In genomic region chr22:37229805-37230672, GRCh38 we compare ENCODE assay signal across 9 cellular contexts. TPM values are rescaled to one million over a fixed set of nuclear protein-coding genes. Genes with fewer than 3 reads are reported as not detected.
DNase-seq lines count a peak whose midpoint lies in the region; ATAC-seq, FAIRE-seq and TF ChIP-seq lines count a peak whose summit lies in the region.
"Had no signal": no experiment of that assay in that cellular context is flagged by ENCODE, and none has a peak within 500 bp of the region (broad histone marks: within the 10 kb centered on the region; RNA-seq: fewer than 3 reads in every experiment).

No MANE protein-coding gene starts in this region.

- no peak overlapping the region for H3K27ac Mint-ChIP-seq in WTC11

- H3K27ac ChIP-seq in spleen: peak overlapping the region; percentile 85 to 99 (median 94)
- H3K27ac ChIP-seq: cardiac muscle cell had no signal

- WGBS in spleen, 5 donors: 4 to 22% (median 11%) methylated on average over 3 to 8 of the region's 8 CpGs

- DNase-seq in GM19239 (ENCODE audit: insufficient read length, low spot score): peak; percentile 83
- DNase-seq in Kasumi-1 (lab: John Stamatoyannopoulos, UW): peak; percentile 86 to 90
- DNase-seq in activated CD4-positive, alpha-beta T cell treated with anti-CD3 and anti-CD28 coated beads for 4 hours: peak; percentile 90 to 93
- peak; percentile 90 for DNase-seq in effector CD4-positive, alpha-beta T cell
- DNase-seq in spleen: peak; percentile 97
- no peak for DNase-seq in LoVo (ENCODE audit: low spot score)
- DNase-seq in WTC11 (ENCODE audit: low spot score): no peak
- DNase-seq in anterior cingulate cortex (lab: John Stamatoyannopoulos, UW): no peak

- intact Hi-C loops in spleen (cut with DNase I; ENCODE audit: low total_unique reads): no loop called here

- FAIRE-seq in GM19239 (lab: Jason Lieb, UNC): no peak

- peaks cover 0 to 8% (median 0%) of the 10 kb centered on the region in 7 donors for H3K27me3 ChIP-seq in spleen (replicated peaks in 1 of 7)
- H3K27me3 ChIP-seq: cardiac muscle cell had no signal

- no peak for TF ChIP-seq POLR2A in spleen (IDR thresholded peaks at IDR 0.05)

- peaks cover 38 to 94% (median 88%) of the 10 kb centered on the region in 6 donors for H3K4me1 ChIP-seq in spleen

- no peak overlapping the region for H3K4me3 Mint-ChIP-seq in WTC11

- H3K27me3 Mint-ChIP-seq in WTC11 (ENCODE audit: low read depth): no peaks in the 10 kb centered on the region

- CTCF ChIA-PET in WTC11 (lab: Charles Lee): interaction anchor here (0.6 to 1.7 kb wide), 6 partner anchors 8 to 63 kb away, joined by 3 to 15 read pairs (median 4); no protein-coding TSS in a partner anchor

- TF ChIP-seq CTCF in spleen (IDR thresholded peaks at IDR 0.05 in 8 of 11, conservative IDR thresholded peaks at IDR 0.05 in 3 of 11) (peak in 2 of 11 experiments; percentile 18 to 23), WTC11 (IDR thresholded peaks at IDR 0.05) (no peak)

- ATAC-seq in WTC11: no peak

- H3K36me3 Mint-ChIP-seq in WTC11: no peaks in the 10 kb centered on the region

- peaks cover 3% of the 10 kb centered on the region; the same call in 1 of the 2 replicates for H3K4me1 Mint-ChIP-seq in WTC11

- no peaks in the 10 kb centered on the region for H3K9me3 Mint-ChIP-seq in WTC11

- no peaks in the 10 kb centered on the region for H3K9me3 ChIP-seq in spleen

- peaks cover 0 to 91% (median 52%) of the 10 kb centered on the region in 6 donors for H3K36me3 ChIP-seq in spleen
- H3K36me3 ChIP-seq: cardiac muscle cell had no signal

- POLR2A ChIA-PET in WTC11 (lab: Charles Lee): no interaction called here

- H3K4me3 ChIP-seq in spleen: peak overlapping the region in 2 of 8 donors; percentile 6 to 52
- H3K4me3 ChIP-seq: cardiac muscle cell had no signal

TF ChIP-seq in WTC11, 78 proteins besides CTCF, POLR2A, EP300 and RAD21:
- TF ChIP-seq ZMAT4 (CRISPR knock-in tag; IDR thresholded peaks at IDR 0.05) (no peak), USF1 (CRISPR knock-in tag; IDR thresholded peaks at IDR 0.05) (no peak)

RNA-seq across cellular contexts. Expression of gene RAC2, which starts 14.0 kb away (rescaled TPM):
- total RNA-seq in spleen (100 to 1,000 TPM; 270 to 493 (median 363) TPM), WTC11 (2021) (3.6 to 4.9 TPM (median 4.9 TPM) in 3 replicates)
- polyA plus RNA-seq in spleen: 100 to 1,000 TPM; 389 to 421 (median 410) TPM

RNA-seq across cellular contexts. Expression of gene SSTR3, which starts 17.8 kb away (rescaled TPM):
- total RNA-seq in spleen (1 to 10 TPM in 3 of 7 donors, under 1 TPM in 4; 0.56 to 2.0 (median 0.95) TPM), WTC11 (2021) (0.21 to 0.25 TPM (median 0.22 TPM) in 3 replicates)
- polyA plus RNA-seq in spleen: 1 to 10 TPM; 1.2 to 2.0 (median 1.5) TPM
- polyA plus RNA-seq: cardiac muscle cell had no signal

RNA-seq across cellular contexts. Expression of gene C1QTNF6, which starts 42.0 kb away (rescaled TPM):
- total RNA-seq in spleen: 10 to 100 TPM in 1 of 7 donors, 1 to 10 TPM in 6; 5.3 to 10.3 (median 6.9) TPM
- 1 to 10 TPM; 7.7 to 8.9 (median 8.8) TPM for polyA plus RNA-seq in spleen
- total RNA-seq in WTC11 (2021): 5.7 to 6.4 TPM (median 5.9 TPM) in 3 replicates

RNA-seq across cellular contexts. Expression of gene CYTH4, which starts 52.3 kb away (rescaled TPM):
- total RNA-seq in spleen: 100 to 1,000 TPM in 6 of 7 donors, 10 to 100 TPM in 1; 97.5 to 238 (median 118) TPM
- 10 to 100 TPM; 35.3 to 58.1 (median 53.6) TPM for polyA plus RNA-seq in spleen
- 0.11 to 0.16 TPM (median 0.15 TPM) in 3 replicates for total RNA-seq in WTC11 (2021)
- total RNA-seq: cardiac muscle cell had no signal
- polyA plus RNA-seq: cardiac muscle cell had no signal

Comparison
In these comparisons a context has a peak if more than half of its experiments do, and no peak if none do; other contexts are left out.
1. DNase-seq: peak in GM19239 (single experiment), Kasumi-1 (2 of 2), activated CD4-positive, alpha-beta T cell treated with anti-CD3 and anti-CD28 coated beads for 4 hours (2 of 2), effector CD4-positive, alpha-beta T cell (single experiment) and spleen (single experiment); none in LoVo (single experiment), WTC11 (single experiment) and anterior cingulate cortex (0 of 58).
2. RNA of gene RAC2, which starts 14.0 kb away (total RNA-seq): 270 to 493 TPM in spleen; 3.6 to 4.9 TPM in WTC11; every median in the first group is over 10 times any median in the second.